Comparison of ENCODE assay signal across 16 cellular contexts in genomic region chr11:32034149-32034548, GRCh38. TPM values are rescaled to one million over a fixed set of nuclear protein-coding genes. Genes with fewer than 3 reads are reported as not detected.
A peak's percentile ranks its signal among the peaks of the same experiment; 100 is the strongest.
DNase-seq lines count a peak whose midpoint lies in the region; ATAC-seq and TF ChIP-seq lines count a peak whose summit lies in the region.
"Had no signal": no experiment of that assay in that cellular context is flagged by ENCODE, and none has a peak within 500 bp of the region (broad histone marks: within the 10 kb centered on the region; RNA-seq: fewer than 3 reads in every experiment).

No MANE protein-coding gene starts in this region.

- H3K4me3 ChIP-seq in epithelial cell of proximal tubule (ENCODE audit: low read depth, low read length) (no peak overlapping the region), adrenal gland (no peak overlapping the region)

- intact Hi-C loops in adrenal gland (cut with DNase I), result no loop called here

- TF ChIP-seq POLR2A in adrenal gland (IDR thresholded peaks at IDR 0.05), result no peak

- no peaks in the 10 kb centered on the region for H3K36me3 ChIP-seq in adrenal gland (replicated peaks in 1 of 2)

- ATAC-seq in activated CD4-positive, CD25-positive, alpha-beta regulatory T cell treated with anti-CD3 and anti-CD28 coated beads, Interleukin-2, amount 50 U/mL, for 24 hours, result no peak

- no peaks in the 10 kb centered on the region for H3K27me3 ChIP-seq in adrenal gland

- H3K27ac ChIP-seq in adrenal gland, result no peak overlapping the region

- WGBS in adrenal gland, 4 donors, result 87 to 100% (median 93%) methylated on average over 1 of the region's 1 CpG

- peak; percentile 99 for DNase-seq in EL
- DNase-seq in M059J (ENCODE audit: low read depth), result peak; percentile 98
- DNase-seq in epithelial cell of proximal tubule (ENCODE audit: low read depth), result peak; percentile 13
- DNase-seq in non-pigmented ciliary epithelial cell (ENCODE audit: low read depth), result peak; percentile 99
- DNase-seq in D341Med (ENCODE audit: low spot score), result no peak
- DNase-seq in nucleus accumbens (lab: John Stamatoyannopoulos, UW), result no peak
- no peak for DNase-seq in adrenal gland
- DNase-seq: activated CD4-positive, alpha-beta T cell treated with anti-CD3 and anti-CD28 coated beads, Interleukin-2, amount 50 U/mL, for 4 hours; activated T-cell treated with anti-CD3 and anti-CD28 coated beads, Interleukin-2, amount 50 U/mL, for 24 hours; cortex of kidney; erythroblast; NCI-H1417 treated with DMSO at 0.1 percent for 48 hours; nephron progenitor cell; retina; substantia nigra had no signal

- no peaks in the 10 kb centered on the region for H3K4me1 ChIP-seq in adrenal gland (replicated peaks in 1 of 2)

- TF ChIP-seq CTCF in epithelial cell of proximal tubule (conservative IDR thresholded peaks at IDR 0.05; ENCODE audit: low read depth, low read length) (no peak), adrenal gland (IDR thresholded peaks at IDR 0.05) (no peak)

- no peaks in the 10 kb centered on the region for H3K9me3 ChIP-seq in adrenal gland (replicated peaks in 1 of 3)

RNA-seq across cellular contexts. Expression of gene RCN1, which starts 56.7 kb away (rescaled TPM):
- 293 and 390 TPM in 2 replicates for total RNA-seq in M059J (2014; rRNA removed; shearing (Covaris generic))
- 118 and 222 TPM in 2 replicates for total RNA-seq in epithelial cell of proximal tubule
- 100 to 1,000 TPM in 2 of 8 donors, 10 to 100 TPM in 6; 56.1 to 116 (median 83.3) TPM for total RNA-seq in adrenal gland
- polyA plus RNA-seq in adrenal gland, result 100 to 1,000 TPM in 1 of 3 donors, 10 to 100 TPM in 2; 73.8 to 142 (median 81.9) TPM

Comparison
In these comparisons a context has a peak if more than half of its experiments do, and no peak if none do; other contexts are left out.
1. DNase-seq: peak in EL (single experiment), M059J (single experiment), epithelial cell of proximal tubule (single experiment) and non-pigmented ciliary epithelial cell (single experiment); none in D341Med (single experiment), nucleus accumbens (0 of 56) and adrenal gland (0 of 7).